8 cellular contexts compared by ENCODE assay signal in the genomic region with DNA sequence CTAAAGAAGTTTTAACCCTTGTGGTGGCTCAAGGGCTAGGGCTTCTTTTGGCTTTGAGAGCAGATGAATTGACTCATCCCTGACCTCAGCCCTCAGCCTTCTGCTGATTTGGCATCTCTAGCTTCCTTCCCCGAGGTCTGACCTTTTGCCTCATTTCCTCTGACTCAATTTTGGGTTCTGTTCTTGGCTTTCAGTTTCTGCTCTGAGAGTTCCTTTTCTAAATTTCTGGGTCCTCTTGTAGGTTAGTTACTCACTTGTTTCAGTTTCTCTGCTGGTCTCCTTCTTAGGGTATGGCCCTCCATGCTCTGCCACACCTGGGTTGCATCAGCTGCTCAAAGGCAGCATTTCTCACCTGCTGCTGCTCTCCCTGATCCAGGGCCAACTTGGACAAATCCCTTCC. TPM values are rescaled to one million over a fixed set of nuclear protein-coding genes. Genes with fewer than 3 reads are reported as not detected.
DNase-seq lines count a peak whose midpoint lies in the region; ATAC-seq lines count a peak whose summit lies in the region.

No MANE protein-coding gene starts in this region.

- peaks cover 44% of the 10 kb centered on the region for H3K27me3 Mint-ChIP-seq in activated naive CD8-positive, alpha-beta T cell treated with anti-CD3 and anti-CD28 coated beads for 36 hours
- H3K27me3 Mint-ChIP-seq in stimulated activated memory B cell treated with anti-CD40 and anti-IgM and Interleukin-4, amounts not matched to agents 10 μg/mL and 1 μg/mL and 100 μg/mL, for 72 hours = peaks cover 18% of the 10 kb centered on the region

- ATAC-seq in GM18868 (IDR thresholded peaks at IDR 0.05; ENCODE audit: unreplicated experiment) = peak; percentile 97
- ATAC-seq in HG02981 (IDR thresholded peaks at IDR 0.05; ENCODE audit: unreplicated experiment) = peak; percentile 99
- peak; percentile 95 for ATAC-seq in stimulated activated memory B cell treated with anti-CD40 and anti-IgM and Interleukin-4, amounts not matched to agents 10 μg/mL and 1 μg/mL and 100 μg/mL, for 72 hours

- H3K27ac Mint-ChIP-seq in activated naive CD8-positive, alpha-beta T cell treated with anti-CD3 and anti-CD28 coated beads for 36 hours = peak overlapping the region; percentile 93
- no peak overlapping the region for H3K27ac Mint-ChIP-seq in stimulated activated memory B cell treated with anti-CD40 and anti-IgM and Interleukin-4, amounts not matched to agents 10 μg/mL and 1 μg/mL and 100 μg/mL, for 72 hours

- H3K9me3 Mint-ChIP-seq in activated naive CD8-positive, alpha-beta T cell treated with anti-CD3 and anti-CD28 coated beads for 36 hours = peaks cover 6% of the 10 kb centered on the region
- H3K9me3 Mint-ChIP-seq in stimulated activated memory B cell treated with anti-CD40 and anti-IgM and Interleukin-4, amounts not matched to agents 10 μg/mL and 1 μg/mL and 100 μg/mL, for 72 hours = peaks cover 3% of the 10 kb centered on the region

- H3K4me3 Mint-ChIP-seq in activated naive CD8-positive, alpha-beta T cell treated with anti-CD3 and anti-CD28 coated beads for 36 hours = no peak overlapping the region
- no peak overlapping the region for H3K4me3 Mint-ChIP-seq in stimulated activated memory B cell treated with anti-CD40 and anti-IgM and Interleukin-4, amounts not matched to agents 10 μg/mL and 1 μg/mL and 100 μg/mL, for 72 hours

- DNase-seq in AG08396 (ENCODE audit: low spot score) = peak; percentile 67
- peak; percentile 77 for DNase-seq in NK-92 treated with Interleukin-12 subunit alpha and Interleukin-12 subunit beta, amount 100 ng/mL, for 24 hours (lab: John Stamatoyannopoulos, UW)
- DNase-seq in activated naive CD8-positive, alpha-beta T cell treated with anti-CD3 and anti-CD28 coated beads for 36 hours = peak; percentile 78
- peak; percentile 22 for DNase-seq in kidney glomerular epithelial cell (lab: John Stamatoyannopoulos, UW)
- DNase-seq in NCI-H1092 treated with DMSO at 0.1 percent for 48 hours (lab: John Stamatoyannopoulos, UW) = no peak

- H3K36me3 Mint-ChIP-seq in activated naive CD8-positive, alpha-beta T cell treated with anti-CD3 and anti-CD28 coated beads for 36 hours = no peaks in the 10 kb centered on the region
- no peaks in the 10 kb centered on the region for H3K36me3 Mint-ChIP-seq in stimulated activated memory B cell treated with anti-CD40 and anti-IgM and Interleukin-4, amounts not matched to agents 10 μg/mL and 1 μg/mL and 100 μg/mL, for 72 hours

- peaks cover 17% of the 10 kb centered on the region for H3K4me1 Mint-ChIP-seq in activated naive CD8-positive, alpha-beta T cell treated with anti-CD3 and anti-CD28 coated beads for 36 hours
- peaks cover 5% of the 10 kb centered on the region for H3K4me1 Mint-ChIP-seq in stimulated activated memory B cell treated with anti-CD40 and anti-IgM and Interleukin-4, amounts not matched to agents 10 μg/mL and 1 μg/mL and 100 μg/mL, for 72 hours

RNA-seq across cellular contexts. Expression of a gene that starts 19.4 kb away (rescaled TPM):
- total RNA-seq in activated naive CD8-positive, alpha-beta T cell treated with anti-CD3 and anti-CD28 coated beads for 36 hours = 10 to 100 TPM; 22.3 to 24.6 TPM
